Comparison of ENCODE assay signal across 17 cellular contexts in genomic region chr6:36781669-36782068, GRCh38. TPM values are rescaled to one million over a fixed set of nuclear protein-coding genes. Genes with fewer than 3 reads are reported as not detected.
A peak's percentile ranks its signal among the peaks of the same experiment; 100 is the strongest.
DNase-seq lines count a peak whose midpoint lies in the region; ATAC-seq and TF ChIP-seq lines count a peak whose summit lies in the region.
"Had no signal": no experiment of that assay in that cellular context is flagged by ENCODE, and none has a peak within 500 bp of the region (broad histone marks: within the 10 kb centered on the region; RNA-seq: fewer than 3 reads in every experiment).

No MANE protein-coding gene starts in this region.

- no peak for TF ChIP-seq POLR2A in esophagus squamous epithelium (IDR thresholded peaks at IDR 0.05)

- H2AFZ ChIP-seq in OCI-LY3 (ENCODE audit: low read depth, low read length): no peak overlapping the region
- H2AFZ ChIP-seq: PC-9 had no signal

- H3K79me2 ChIP-seq in OCI-LY3 (ENCODE audit: low read length): no peaks in the 10 kb centered on the region

- H4K20me1 ChIP-seq in OCI-LY3 (ENCODE audit: insufficient read depth, low read length): no peaks in the 10 kb centered on the region

- peak overlapping the region; percentile 34; the same call in 1 of the 2 replicates for H3K4me2 ChIP-seq in OCI-LY3 (ENCODE audit: low read length)
- H3K4me2 ChIP-seq: PC-9 had no signal

- H3K4me1 ChIP-seq in OCI-LY3 (ENCODE audit: low read length) (peaks cover 23% of the 10 kb centered on the region), esophagus squamous epithelium (peaks cover 0 to 4% (median 0%) of the 10 kb centered on the region in 3 donors)
- H3K4me1 ChIP-seq: psoas muscle had no signal

- no peaks in the 10 kb centered on the region for H3K9me3 ChIP-seq in OCI-LY3 (ENCODE audit: insufficient read depth, low read length)
- H3K9me3 ChIP-seq in esophagus squamous epithelium: no peaks in the 10 kb centered on the region
- H3K9me3 ChIP-seq: psoas muscle had no signal

- ATAC-seq in GM18907 (IDR thresholded peaks at IDR 0.05; ENCODE audit: unreplicated experiment) (peak; percentile 62), HG02759 (IDR thresholded peaks at IDR 0.05; ENCODE audit: unreplicated experiment) (peak; percentile 63)
- peak; percentile 87 for ATAC-seq in stimulated activated memory B cell treated with anti-CD40 and anti-IgM and Interleukin-4, amounts not matched to agents 10 μg/mL and 1 μg/mL and 100 μg/mL, for 72 hours
- ATAC-seq: activated T-helper 17 cell treated with anti-CD3 and anti-CD28 coated beads, Interleukin-2, amount 50 U/mL, for 72 hours; left cardiac atrium; psoas muscle had no signal

- intact Hi-C loops in posterior cingulate gyrus (cut with DNase I): no loop called here
- intact Hi-C loops in esophagus squamous epithelium (cut with DNase I): no loop called here

- H3K27me3 ChIP-seq in OCI-LY3 (ENCODE audit: low read depth, low read length) (peaks cover 35% of the 10 kb centered on the region), esophagus squamous epithelium (peaks cover 0 to 18% (median 0%) of the 10 kb centered on the region in 4 donors)

- TF ChIP-seq CTCF in OCI-LY3 (IDR thresholded peaks at IDR 0.05; ENCODE audit: low read depth, low read length) (no peak), esophagus squamous epithelium (IDR thresholded peaks at IDR 0.05) (no peak)

- H3K9me3 Mint-ChIP-seq in stimulated activated memory B cell treated with anti-CD40 and anti-IgM and Interleukin-4, amounts not matched to agents 10 μg/mL and 1 μg/mL and 100 μg/mL, for 72 hours: no peaks in the 10 kb centered on the region
- H3K9me3 Mint-ChIP-seq: activated T-helper 17 cell treated with anti-CD3 and anti-CD28 coated beads, Interleukin-2, amount 50 U/mL, for 72 hours; HFFc6; mesothelial cell of epicardium had no signal

- no peak overlapping the region for H3K9ac ChIP-seq in OCI-LY3 (ENCODE audit: low read length)

- no peaks in the 10 kb centered on the region for H3K36me3 Mint-ChIP-seq in stimulated activated memory B cell treated with anti-CD40 and anti-IgM and Interleukin-4, amounts not matched to agents 10 μg/mL and 1 μg/mL and 100 μg/mL, for 72 hours
- H3K36me3 Mint-ChIP-seq: mesothelial cell of epicardium had no signal

- no peak overlapping the region for H3K4me3 ChIP-seq in OCI-LY3 (ENCODE audit: low read length)
- H3K4me3 ChIP-seq in esophagus squamous epithelium: no peak overlapping the region
- H3K4me3 ChIP-seq: PC-9, psoas muscle had no signal

- DNase-seq in posterior cingulate gyrus: no peak
- DNase-seq in stimulated activated CD4-positive, alpha-beta T cell treated with anti-CD3 and anti-CD28 coated beads, Interleukin-2, amount 100 ng/mL, for 48 hours: no peak
- no peak for DNase-seq in activated effector memory CD4-positive, alpha-beta T cell treated with anti-CD3 and anti-CD28 coated beads, Interleukin-2, amount 50 U/mL, for 16 hours
- no peak for DNase-seq in esophagus squamous epithelium (lab: John Stamatoyannopoulos, UW)
- DNase-seq: activated CD4-positive, CD25-positive, alpha-beta regulatory T cell treated with anti-CD3 and anti-CD28 coated beads, Interleukin-2, amount 50 U/mL, for 72 hours; HFFc6; left cardiac atrium; NCI-H1048; NCI-H69; PC-9; psoas muscle had no signal

- H3K4me1 Mint-ChIP-seq in stimulated activated memory B cell treated with anti-CD40 and anti-IgM and Interleukin-4, amounts not matched to agents 10 μg/mL and 1 μg/mL and 100 μg/mL, for 72 hours: peaks cover 31% of the 10 kb centered on the region
- H3K4me1 Mint-ChIP-seq: activated T-helper 17 cell treated with anti-CD3 and anti-CD28 coated beads, Interleukin-2, amount 50 U/mL, for 72 hours had no signal

- H3K27ac ChIP-seq in OCI-LY3 (ENCODE audit: low read length) (no peak overlapping the region), esophagus squamous epithelium (no peak overlapping the region)
- H3K27ac ChIP-seq: PC-9, psoas muscle had no signal

- 71 to 90% methylated on average over 2 to 6 of the region's 8 CpGs for WGBS in esophagus squamous epithelium, 2 donors

- H3K4me3 Mint-ChIP-seq in stimulated activated memory B cell treated with anti-CD40 and anti-IgM and Interleukin-4, amounts not matched to agents 10 μg/mL and 1 μg/mL and 100 μg/mL, for 72 hours: no peak overlapping the region
- H3K4me3 Mint-ChIP-seq: activated T-helper 17 cell treated with anti-CD3 and anti-CD28 coated beads, Interleukin-2, amount 50 U/mL, for 72 hours; HFFc6; mesothelial cell of epicardium had no signal

- no peaks in the 10 kb centered on the region for H3K36me3 ChIP-seq in OCI-LY3 (replicated peaks; ENCODE audit: low read depth, low read length)
- H3K36me3 ChIP-seq in esophagus squamous epithelium: no peaks in the 10 kb centered on the region

- peak overlapping the region; percentile 31 for H3K27ac Mint-ChIP-seq in stimulated activated memory B cell treated with anti-CD40 and anti-IgM and Interleukin-4, amounts not matched to agents 10 μg/mL and 1 μg/mL and 100 μg/mL, for 72 hours
- H3K27ac Mint-ChIP-seq: activated T-helper 17 cell treated with anti-CD3 and anti-CD28 coated beads, Interleukin-2, amount 50 U/mL, for 72 hours; HFFc6; mesothelial cell of epicardium had no signal

- peaks cover 27% of the 10 kb centered on the region for H3K27me3 Mint-ChIP-seq in stimulated activated memory B cell treated with anti-CD40 and anti-IgM and Interleukin-4, amounts not matched to agents 10 μg/mL and 1 μg/mL and 100 μg/mL, for 72 hours
- H3K27me3 Mint-ChIP-seq: activated T-helper 17 cell treated with anti-CD3 and anti-CD28 coated beads, Interleukin-2, amount 50 U/mL, for 72 hours had no signal

RNA-seq across cellular contexts. Expression of gene CPNE5, which starts 57.6 kb away (rescaled TPM):
- total RNA-seq in esophagus squamous epithelium: 1 to 10 TPM; 1.2 to 2.5 (median 1.5) TPM
